Comparison of ENCODE assay signal across 18 cellular contexts in genomic region chr9:19372576-19372975, GRCh38. TPM values are rescaled to one million over a fixed set of nuclear protein-coding genes. Genes with fewer than 3 reads are reported as not detected.
DNase-seq lines count a peak whose midpoint lies in the region; ATAC-seq and TF ChIP-seq lines count a peak whose summit lies in the region.
"Had no signal": no experiment of that assay in that cellular context is flagged by ENCODE, and none has a peak within 500 bp of the region (broad histone marks: within the 10 kb centered on the region; RNA-seq: fewer than 3 reads in every experiment).

No MANE protein-coding gene starts in this region.

- H3K9me3 Mint-ChIP-seq in chondrocyte (ENCODE audit: low read depth) (no peaks in the 10 kb centered on the region), type B pancreatic cell (no peaks in the 10 kb centered on the region)
- H3K9me3 Mint-ChIP-seq: activated CD4-positive, alpha-beta T cell treated with anti-CD3 and anti-CD28 coated beads, Interleukin-2, amount 10 ng/mL, durations not matched to agents 24 days and 14 days; activated naive CD4-positive, alpha-beta T cell treated with anti-CD3 and anti-CD28 coated beads, Interleukin-2, amount 50 U/mL, for 24 hours had no signal

- no peak overlapping the region for H3K4me3 Mint-ChIP-seq in chondrocyte (ENCODE audit: unreplicated experiment)
- no peak overlapping the region for H3K4me3 Mint-ChIP-seq in type B pancreatic cell
- H3K4me3 Mint-ChIP-seq: activated CD4-positive, alpha-beta T cell treated with anti-CD3 and anti-CD28 coated beads, Interleukin-2, amount 10 ng/mL, durations not matched to agents 24 days and 14 days; activated naive CD4-positive, alpha-beta T cell treated with anti-CD3 and anti-CD28 coated beads, Interleukin-2, amount 50 U/mL, for 24 hours had no signal

- DNase-seq in stimulated activated CD4-positive, alpha-beta T cell treated with anti-CD3 and anti-CD28 coated beads, Interleukin-15, amount 100 ng/mL, for 24 hours: peak; percentile 12
- no peak for DNase-seq in stimulated activated CD4-positive, alpha-beta T cell treated with anti-CD3 and anti-CD28 coated beads, Interleukin-2, amount 100 ng/mL, for 24 hours
- DNase-seq in Karpas-422: peak; percentile 49
- DNase-seq in chondrocyte (ENCODE audit: low spot score): no peak
- no peak for DNase-seq in type B pancreatic cell (ENCODE audit: extremely low spot score, unreplicated experiment)
- DNase-seq in SKM-1 treated with dmso at 0.1 percent for 144 hours (lab: John Stamatoyannopoulos, UW; ENCODE audit: unreplicated experiment): no peak
- DNase-seq: activated CD4-positive, alpha-beta T cell treated with anti-CD3 and anti-CD28 coated beads, Interleukin-2, amount 10 ng/mL, durations not matched to agents 24 days and 14 days; activated T-cell treated with anti-CD3 and anti-CD28 coated beads for 4 hours; COR-L47; heart right ventricle; MM.1S; NCI-H187; NCI-H226; tibial artery had no signal

- H3K9ac ChIP-seq in Karpas-422 (ENCODE audit: low read length): no peak overlapping the region

- peaks cover 30% of the 10 kb centered on the region for H3K4me1 Mint-ChIP-seq in chondrocyte (ENCODE audit: low read depth)
- peaks cover 7% of the 10 kb centered on the region for H3K4me1 Mint-ChIP-seq in type B pancreatic cell (ENCODE audit: unreplicated experiment)

- H4K20me1 ChIP-seq in Karpas-422 (ENCODE audit: insufficient read depth, low read depth, low read length): no peaks in the 10 kb centered on the region

- H2AFZ ChIP-seq in Karpas-422 (ENCODE audit: low read length): no peak overlapping the region

- H3K27me3 ChIP-seq in Karpas-422 (ENCODE audit: low read length): no peaks in the 10 kb centered on the region
- H3K27me3 ChIP-seq: heart right ventricle, tibial artery had no signal

- H3K36me3 Mint-ChIP-seq in chondrocyte (ENCODE audit: low read depth): peaks cover 21% of the 10 kb centered on the region
- peaks cover 38% of the 10 kb centered on the region for H3K36me3 Mint-ChIP-seq in type B pancreatic cell

- H3K79me2 ChIP-seq in Karpas-422 (ENCODE audit: low read length): no peaks in the 10 kb centered on the region

- H3K9me2 ChIP-seq in Karpas-422 (replicated peaks; ENCODE audit: insufficient read depth, low read length): no peaks in the 10 kb centered on the region

- no peak for TF ChIP-seq CTCF in chondrocyte (IDR thresholded peaks at IDR 0.05)
- TF ChIP-seq CTCF in type B pancreatic cell (conservative IDR thresholded peaks at IDR 0.05): no peak

- H3K4me1 ChIP-seq in Karpas-422 (ENCODE audit: low read length): peaks cover 2% of the 10 kb centered on the region

- no peak overlapping the region for H3K4me3 ChIP-seq in Karpas-422 (ENCODE audit: low read length)
- H3K4me3 ChIP-seq: HAP-1, heart right ventricle, tibial artery had no signal

- no peaks in the 10 kb centered on the region for H3K9me3 ChIP-seq in Karpas-422 (ENCODE audit: low read length)
- H3K9me3 ChIP-seq: HAP-1, heart right ventricle, tibial artery had no signal

- ATAC-seq in HG03280 (IDR thresholded peaks at IDR 0.05; ENCODE audit: unreplicated experiment) (no peak), HG02623 (IDR thresholded peaks at IDR 0.05; ENCODE audit: unreplicated experiment) (no peak)
- ATAC-seq: heart right ventricle had no signal

- H3K36me3 ChIP-seq in Karpas-422 (ENCODE audit: insufficient read depth, low read length): peaks cover 40% of the 10 kb centered on the region

- H3K27me3 Mint-ChIP-seq in chondrocyte (ENCODE audit: low read depth) (no peaks in the 10 kb centered on the region), type B pancreatic cell (no peaks in the 10 kb centered on the region)
- H3K27me3 Mint-ChIP-seq: activated CD4-positive, alpha-beta T cell treated with anti-CD3 and anti-CD28 coated beads, Interleukin-2, amount 10 ng/mL, durations not matched to agents 24 days and 14 days; activated naive CD4-positive, alpha-beta T cell treated with anti-CD3 and anti-CD28 coated beads, Interleukin-2, amount 50 U/mL, for 24 hours had no signal

- peak overlapping the region; percentile 41 for H3K27ac Mint-ChIP-seq in chondrocyte (ENCODE audit: unreplicated experiment)
- H3K27ac Mint-ChIP-seq in type B pancreatic cell: peak overlapping the region; percentile 65
- H3K27ac Mint-ChIP-seq: activated CD4-positive, alpha-beta T cell treated with anti-CD3 and anti-CD28 coated beads, Interleukin-2, amount 10 ng/mL, durations not matched to agents 24 days and 14 days had no signal

- H3K4me2 ChIP-seq in Karpas-422 (ENCODE audit: low read depth, low read length, poor library complexity, severe bottlenecking): no peak overlapping the region

- H3K27ac ChIP-seq in Karpas-422 (ENCODE audit: low read length): no peak overlapping the region
- H3K27ac ChIP-seq: heart right ventricle, tibial artery had no signal

RNA-seq across cellular contexts. Expression of gene RPS6, which starts 7.5 kb away (rescaled TPM):
- total RNA-seq in Karpas-422 (2014; rRNA removed; shearing (Covaris generic); ENCODE audit: low replicate concordance): 3,209 and 3,816 TPM in 2 replicates
- total RNA-seq in chondrocyte: 1,291 to 1,481 TPM (median 1,330 TPM) in 3 replicates
- total RNA-seq in type B pancreatic cell (ENCODE audit: low replicate concordance): 2,791 and 2,920 TPM in 2 replicates

RNA-seq across cellular contexts. Expression of gene ACER2, which starts 36.2 kb away (rescaled TPM):
- total RNA-seq in Karpas-422 (2014; rRNA removed; shearing (Covaris generic); ENCODE audit: low replicate concordance): 0.87 and 1.1 TPM in 2 replicates
- total RNA-seq in chondrocyte (0.48 to 0.79 TPM (median 0.65 TPM) in 3 replicates), type B pancreatic cell (ENCODE audit: low replicate concordance) (9.2 and 15.3 TPM in 2 replicates)

Comparison
In these comparisons a context has a peak if more than half of its experiments do, and no peak if none do; other contexts are left out.
1. DNase-seq: peak in stimulated activated CD4-positive, alpha-beta T cell treated with anti-CD3 and anti-CD28 coated beads, Interleukin-15, amount 100 ng/mL, for 24 hours (single experiment) and Karpas-422 (single experiment); none in stimulated activated CD4-positive, alpha-beta T cell treated with anti-CD3 and anti-CD28 coated beads, Interleukin-2, amount 100 ng/mL, for 24 hours (0 of 2), chondrocyte (single experiment), type B pancreatic cell (single experiment) and SKM-1 treated with dmso at 0.1 percent for 144 hours (single experiment).